In genomic region chr4:174828845-174829701, GRCh38 we compare ENCODE assay signal across 9 cellular contexts. TPM values are rescaled to one million over a fixed set of nuclear protein-coding genes. Genes with fewer than 3 reads are reported as not detected.
A peak's percentile ranks its signal among the peaks of the same experiment; 100 is the strongest.
DNase-seq lines count a peak whose midpoint lies in the region; ATAC-seq, FAIRE-seq and TF ChIP-seq lines count a peak whose summit lies in the region.
"Had no signal": no experiment of that assay in that cellular context is flagged by ENCODE, and none has a peak within 500 bp of the region (broad histone marks: within the 10 kb centered on the region; RNA-seq: fewer than 3 reads in every experiment).

Gene GLRA3 (minus strand): TSS chr4:174829247. CDS start chr4:174828811, 436 bp downstream.

- H3K36me3 Mint-ChIP-seq in chondrocyte (ENCODE audit: low read depth), result no peaks in the 10 kb centered on the region

- no peaks in the 10 kb centered on the region for H3K4me1 ChIP-seq in right lobe of liver
- H3K4me1 ChIP-seq in upper lobe of right lung, result no peaks in the 10 kb centered on the region

- ATAC-seq in GM19324 (IDR thresholded peaks at IDR 0.05; ENCODE audit: low FRiP score, unreplicated experiment) (peak; percentile 73), right lobe of liver (peak; percentile 17 to 69 (median 54)), upper lobe of right lung (peak; percentile 92), GM18858 (IDR thresholded peaks at IDR 0.05; ENCODE audit: unreplicated experiment) (no peak)

- H3K27ac Mint-ChIP-seq in chondrocyte (ENCODE audit: unreplicated experiment), result no peak within 1 kb of the TSS

- WGBS in right lobe of liver (ENCODE audit: insufficient coverage, low coverage, low lambda C conversion rate, missing lambda C conversion rate), result 2% methylated on average over 37 of the region's 40 CpGs

- H3K4me3 ChIP-seq in right lobe of liver (no peak within 1 kb of the TSS), upper lobe of right lung (peak within 1 kb of the TSS; percentile 28)

- H3K9me3 ChIP-seq in right lobe of liver (no peaks in the 10 kb centered on the region), upper lobe of right lung (no peaks in the 10 kb centered on the region)

- peaks cover 14% of the 10 kb centered on the region for H3K4me1 Mint-ChIP-seq in chondrocyte (ENCODE audit: low read depth)

- H3K4me3 Mint-ChIP-seq in chondrocyte (ENCODE audit: unreplicated experiment), result peak within 1 kb of the TSS; percentile 64

- H3K27ac ChIP-seq in right lobe of liver, result no peak within 1 kb of the TSS
- no peak within 1 kb of the TSS for H3K27ac ChIP-seq in upper lobe of right lung

- DNase-seq in COR-L47 (lab: John Stamatoyannopoulos, UW) (peak; percentile 99), HTR-8/SVneo (ENCODE audit: insufficient read length, low spot score) (peak; percentile 48), OCI-M2 (lab: John Stamatoyannopoulos, UW; ENCODE audit: unreplicated experiment) (peak; percentile 84), chondrocyte (ENCODE audit: low spot score) (peak; percentile 87), right lobe of liver (peak in 1 of 3 donors; percentile 51), upper lobe of right lung (peak; percentile 80)

- H3K27me3 ChIP-seq in right lobe of liver, result no peaks in the 10 kb centered on the region
- peaks cover 8% of the 10 kb centered on the region for H3K27me3 ChIP-seq in upper lobe of right lung

- peaks cover 29% of the 10 kb centered on the region for H3K27me3 Mint-ChIP-seq in chondrocyte (ENCODE audit: low read depth)

- TF ChIP-seq CTCF in chondrocyte (IDR thresholded peaks at IDR 0.05), result no peak
- TF ChIP-seq CTCF in right lobe of liver (IDR thresholded peaks at IDR 0.05), result no peak
- no peak for TF ChIP-seq CTCF in upper lobe of right lung (IDR thresholded peaks at IDR 0.05)

- FAIRE-seq in HTR-8/SVneo (lab: Jason Lieb, UNC), result peak; percentile 9

- no peak for TF ChIP-seq POLR2A in right lobe of liver (IDR thresholded peaks at IDR 0.05)

- peaks cover 5% of the 10 kb centered on the region for H3K9me3 Mint-ChIP-seq in chondrocyte (ENCODE audit: low read depth)

- intact Hi-C loops in right lobe of liver (cut with DNase I), result no loop called here
- intact Hi-C loops in upper lobe of right lung (cut with DNase I), result no loop called here

- H3K36me3 ChIP-seq in right lobe of liver (no peaks in the 10 kb centered on the region), upper lobe of right lung (no peaks in the 10 kb centered on the region)

RNA-seq across cellular contexts. Expression of gene GLRA3, which starts in this region (rescaled TPM):
- total RNA-seq in chondrocyte, result not detected in 3 replicates
- total RNA-seq in right lobe of liver, result not detected
- not detected for total RNA-seq in upper lobe of right lung
- total RNA-seq: pulmonary artery endothelial cell had no signal

Comparison
In these comparisons a context has a peak if more than half of its experiments do, and no peak if none do; other contexts are left out.
1. Peak in DNase-seq in chondrocyte; RNA of the gene not detected or under 1 TPM.
2. Peak in ATAC-seq in right lobe of liver; RNA of the gene not detected or under 1 TPM.
3. Peak in DNase-seq, ATAC-seq and H3K4me3 ChIP-seq in upper lobe of right lung; RNA of the gene not detected or under 1 TPM.